ENCODE assay signal across 10 cellular contexts in genomic region chr4:118918388-118918787, GRCh38. TPM values are rescaled to one million over a fixed set of nuclear protein-coding genes. Genes with fewer than 3 reads are reported as not detected.
DNase-seq lines count a peak whose midpoint lies in the region; ATAC-seq, FAIRE-seq and TF ChIP-seq lines count a peak whose summit lies in the region.
"Had no signal": no experiment of that assay in that cellular context is flagged by ENCODE, and none has a peak within 500 bp of the region (broad histone marks: within the 10 kb centered on the region; RNA-seq: fewer than 3 reads in every experiment).

No MANE protein-coding gene starts in this region.

- intact Hi-C loops in pancreas (cut with DNase I) = no loop called here

- DNase-seq in BE2C (no peak), RKO (ENCODE audit: low spot score) (peak; percentile 32), fibroblast of peridontal ligament (ENCODE audit: extremely low read depth) (peak; percentile 94), pancreas (no peak), mucosa of gallbladder (ENCODE audit: low spot score) (no peak)
- DNase-seq: activated CD4-positive, alpha-beta T cell treated with anti-CD3 and anti-CD28 coated beads, Interleukin-2, amount 50 U/mL, for 48 hours; NCI-H1092 treated with DMSO at 0.1 percent for 48 hours had no signal

- H3K4me1 ChIP-seq in BE2C (peaks cover 58% of the 10 kb centered on the region), pancreas (peaks cover 0 to 4% (median 0%) of the 10 kb centered on the region in 3 donors)

- ATAC-seq in pancreas (peak in 2 of 4 donors; percentile 45 to 52), HG03378 (IDR thresholded peaks at IDR 0.05; ENCODE audit: unreplicated experiment) (no peak), GM18861 (IDR thresholded peaks at IDR 0.05; ENCODE audit: unreplicated experiment) (no peak), HG03432 (IDR thresholded peaks at IDR 0.05; ENCODE audit: unreplicated experiment) (no peak)

- H3K27me3 ChIP-seq in BE2C (no peaks in the 10 kb centered on the region), pancreas (no peaks in the 10 kb centered on the region)

- TF ChIP-seq CTCF in BE2C (IDR thresholded peaks at IDR 0.05; ENCODE audit: low read depth, low read length) = no peak
- no peak for TF ChIP-seq CTCF in pancreas (IDR thresholded peaks at IDR 0.05)

- H3K9me3 ChIP-seq in BE2C (no peaks in the 10 kb centered on the region), pancreas (no peaks in the 10 kb centered on the region)

- no peak overlapping the region for H3K27ac ChIP-seq in pancreas

- H3K4me3 ChIP-seq in BE2C (ENCODE audit: low read depth, low read length) (peak overlapping the region; percentile 2; the same call in 1 of the 2 replicates), pancreas (no peak overlapping the region)

- 45 to 51% methylated on average over 3 of the region's 3 CpGs for WGBS in pancreas, 2 donors

- peaks cover 14% of the 10 kb centered on the region for H3K36me3 ChIP-seq in BE2C
- H3K36me3 ChIP-seq in pancreas = no peaks in the 10 kb centered on the region

- peak; percentile 83 for FAIRE-seq in pancreas (lab: Jason Lieb, UNC)

RNA-seq across cellular contexts. Expression of gene SYNPO2, which starts 29.7 kb away (rescaled TPM):
- polyA plus RNA-seq in BE2C (2012; ENCODE audit: insufficient read depth, insufficient read length, low read depth) = 18.4 TPM
- total RNA-seq in pancreas (10 to 100 TPM in 1 of 6 donors, 1 to 10 TPM in 5; 2.1 to 10.9 (median 3.9) TPM), mucosa of gallbladder (735 TPM)
- 1 to 10 TPM; 2.9 to 5.3 TPM for polyA plus RNA-seq in pancreas

Comparison
In these comparisons a context has a peak if more than half of its experiments do, and no peak if none do; other contexts are left out.
1. DNase-seq: peak in RKO (single experiment) and fibroblast of peridontal ligament (single experiment); none in BE2C (single experiment), pancreas (0 of 6) and mucosa of gallbladder (single experiment).
2. RNA of gene SYNPO2, which starts 29.7 kb away (total RNA-seq): 735 TPM in mucosa of gallbladder (single experiment); 2.1 to 10.9 TPM in pancreas; every median in the first group is over 10 times any median in the second.